Comparison of ENCODE assay signal across 8 cellular contexts in genomic region chr9:122402403-122403268, GRCh38. TPM values are rescaled to one million over a fixed set of nuclear protein-coding genes. Genes with fewer than 3 reads are reported as not detected.
A peak's percentile ranks its signal among the peaks of the same experiment; 100 is the strongest.
DNase-seq lines count a peak whose midpoint lies in the region; ATAC-seq and FAIRE-seq lines count a peak whose summit lies in the region.

No MANE protein-coding gene starts in this region.

- no peak overlapping the region for H3K27ac ChIP-seq in aorta (ENCODE audit: low read depth in 1 of 2, low read length in 2 of 2)

- 51 to 55% methylated on average over 6 of the region's 6 CpGs for WGBS in aorta, 2 donors

- FAIRE-seq in frontal cortex (lab: Jason Lieb, UNC): no peak

- peaks cover 22% of the 10 kb centered on the region for H3K9me3 Mint-ChIP-seq in activated CD4-positive, alpha-beta memory T cell treated with anti-CD3 and anti-CD28 coated beads for 36 hours

- H3K9me3 ChIP-seq in aorta (ENCODE audit: control insufficient read depth, low read length): peaks cover 1% of the 10 kb centered on the region

- peaks cover 14% of the 10 kb centered on the region for H3K4me1 Mint-ChIP-seq in activated CD4-positive, alpha-beta memory T cell treated with anti-CD3 and anti-CD28 coated beads for 36 hours (ENCODE audit: low read depth)

- no peaks in the 10 kb centered on the region for H3K36me3 ChIP-seq in aorta (ENCODE audit: control insufficient read depth in 1 of 2, insufficient read depth in 2 of 2, low read length in 1 of 2)

- intact Hi-C loops in activated CD4-positive, alpha-beta memory T cell treated with anti-CD3 and anti-CD28 coated beads for 36 hours (cut with micrococcal nuclease): loop anchor here (1.0 kb wide), 1 partner anchor 405 kb away; no protein-coding TSS in a partner anchor
- intact Hi-C loops in aorta (cut with DNase I): no loop called here

- H3K4me3 Mint-ChIP-seq in activated CD4-positive, alpha-beta memory T cell treated with anti-CD3 and anti-CD28 coated beads for 36 hours: peak overlapping the region; percentile 57

- H3K27ac Mint-ChIP-seq in activated CD4-positive, alpha-beta memory T cell treated with anti-CD3 and anti-CD28 coated beads for 36 hours: peak overlapping the region; percentile 82

- H3K36me3 Mint-ChIP-seq in activated CD4-positive, alpha-beta memory T cell treated with anti-CD3 and anti-CD28 coated beads for 36 hours: no peaks in the 10 kb centered on the region

- POLR2A ChIA-PET in activated CD4-positive, alpha-beta memory T cell treated with anti-CD3 and anti-CD28 coated beads for 36 hours (lab: Charles Lee): no interaction called here

- H3K4me3 ChIP-seq in aorta (ENCODE audit: low read length in 2 of 2): no peak overlapping the region

- CTCF ChIA-PET in activated CD4-positive, alpha-beta memory T cell treated with anti-CD3 and anti-CD28 coated beads for 36 hours (lab: Charles Lee): no interaction called here

- DNase-seq in stimulated activated naive CD4-positive, alpha-beta T cell treated with Interleukin-2 at 50 U/mL for 16 hours (lab: John Stamatoyannopoulos, UW): peak; percentile 15
- no peak for DNase-seq in stimulated activated naive CD4-positive, alpha-beta T cell (lab: John Stamatoyannopoulos, UW)
- DNase-seq in activated CD4-positive, alpha-beta memory T cell treated with anti-CD3 and anti-CD28 coated beads for 36 hours: peak; percentile 55
- DNase-seq in iris pigment epithelial cell (ENCODE audit: low read depth) (peak; percentile 99), aorta (no peak), HuH-7.5 (ENCODE audit: low spot score) (no peak), frontal cortex (ENCODE audit: low spot score in 2 of 2) (no peak)

- no peaks in the 10 kb centered on the region for H3K4me1 ChIP-seq in aorta (ENCODE audit: control insufficient read depth in 1 of 2, insufficient read depth in 2 of 2, low read length in 2 of 2)

- peaks cover 23% of the 10 kb centered on the region for H3K27me3 Mint-ChIP-seq in activated CD4-positive, alpha-beta memory T cell treated with anti-CD3 and anti-CD28 coated beads for 36 hours

- H3K27me3 ChIP-seq in aorta (ENCODE audit: control insufficient read depth in 1 of 2, insufficient read depth in 2 of 2, low read length in 1 of 2): no peaks in the 10 kb centered on the region

- ATAC-seq in aorta (ENCODE audit: low FRiP score): peak; percentile 11
- no peak for ATAC-seq in GM19463 (IDR thresholded peaks at IDR 0.05; ENCODE audit: unreplicated experiment)

RNA-seq across cellular contexts. Expression of gene PTGS1, which starts 31.8 kb away (rescaled TPM):
- under 1 TPM in 1 of 2 experiments, not detected in 1; 0.07 TPM for total RNA-seq in activated CD4-positive, alpha-beta memory T cell treated with anti-CD3 and anti-CD28 coated beads for 36 hours
- total RNA-seq in aorta (10 to 100 TPM; 10.4 to 20.3 TPM), frontal cortex (0.41 TPM)
- polyA plus RNA-seq in aorta: 1 to 10 TPM; 3.1 to 5.9 TPM

Comparison
In these comparisons a context has a peak if more than half of its experiments do, and no peak if none do; other contexts are left out.
1. DNase-seq: peak in stimulated activated naive CD4-positive, alpha-beta T cell treated with Interleukin-2 at 50 U/mL for 16 hours (single experiment), activated CD4-positive, alpha-beta memory T cell treated with anti-CD3 and anti-CD28 coated beads for 36 hours (single experiment) and iris pigment epithelial cell (single experiment); none in stimulated activated naive CD4-positive, alpha-beta T cell (0 of 6), aorta (0 of 2), HuH-7.5 (single experiment) and frontal cortex (0 of 2).